Comparison of ENCODE assay signal across 8 cellular contexts in genomic region chr2:111436411-111436810, GRCh38.
DNase-seq lines count a peak whose midpoint lies in the region; ATAC-seq, FAIRE-seq and TF ChIP-seq lines count a peak whose summit lies in the region.
"Not testable (repeated sequence)": the region's sequence is repeated elsewhere in the genome, so short reads cannot be mapped to it uniquely, and the experiment has no call there.

No MANE protein-coding gene starts in this region.

- TF ChIP-seq POLR2A in GM12878 (IDR thresholded peaks at IDR 0.05; ENCODE audit: low read depth, low read length) = not testable (repeated sequence)

- not testable (repeated sequence) for DNase-seq in GM12878 (ENCODE audit: low read depth, low spot score)

- not testable (repeated sequence) for BruUV-seq in GM12878 (replicated peaks; lab: Mats Ljungman, UMichigan)

- not testable (repeated sequence) for TF ChIP-seq CTCF in GM12878 (IDR thresholded peaks at IDR 0.05 in 2 of 3, conservative IDR thresholded peaks at IDR 0.05 in 1 of 3; ENCODE audit: control insufficient read depth in 2 of 3, extremely low read depth in 1 of 3, insufficient read depth in 1 of 3, low read depth in 3 of 3, low read length in 3 of 3)

- TF ChIP-seq RAD21 in GM12878 (IDR thresholded peaks at IDR 0.05; ENCODE audit: insufficient read depth, low read depth, low read length) = not testable (repeated sequence)

- not testable (repeated sequence) for H3K4me3 ChIP-seq in GM12878

- SMC1A ChIA-PET in GM12878 (lab: Charles Lee; ENCODE audit: uncharacterized antibody, unreplicated experiment) = not testable (repeated sequence)

- POLR2A ChIA-PET in GM12878 (lab: Charles Lee) = not testable (repeated sequence)

- H4K20me1 ChIP-seq in GM12878 (ENCODE audit: control insufficient read depth, insufficient read depth) = not testable (repeated sequence)

- TF ChIP-seq EP300 in GM12878 (IDR thresholded peaks at IDR 0.05; ENCODE audit: borderline replicate concordance in 1 of 2, control insufficient read depth in 1 of 2, low read depth in 2 of 2, low read length in 2 of 2) = not testable (repeated sequence)

- not testable (repeated sequence) for FAIRE-seq in GM12878 (lab: Jason Lieb, UNC)

- H3K4me2 ChIP-seq in GM12878 (ENCODE audit: control insufficient read depth, insufficient read depth) = not testable (repeated sequence)

- RAD21 ChIA-PET in GM12878 (lab: Charles Lee; ENCODE audit: unreplicated experiment) = not testable (repeated sequence)

- intact Hi-C loops in GM12878 (cut with micrococcal nuclease; ENCODE audit: unreplicated experiment) = not testable (repeated sequence)

- 7% methylated on average over 2 of the region's 5 CpGs for WGBS in GM12878 (ENCODE audit: insufficient coverage, insufficient replicate concordance, low lambda C conversion rate, missing lambda C conversion rate)

- not testable (repeated sequence) for H3K27me3 ChIP-seq in GM12878 (replicated peaks in 1 of 2; ENCODE audit: control insufficient read depth in 2 of 2, insufficient read depth in 2 of 2, low read length in 1 of 2)

- CTCF ChIA-PET in GM12878 (lab: Yijun Ruan, JAX) = not testable (repeated sequence)

- H3K9ac ChIP-seq in GM12878 (ENCODE audit: control insufficient read depth, insufficient read depth, low read length) = not testable (repeated sequence)

- not testable (repeated sequence) for H3K9me3 ChIP-seq in GM12878 (replicated peaks; ENCODE audit: control insufficient read depth, insufficient read depth, low read length)

- ATAC-seq in GM18861 (IDR thresholded peaks at IDR 0.05; ENCODE audit: unreplicated experiment) (peak; percentile 54), GM19035 (IDR thresholded peaks at IDR 0.05; ENCODE audit: unreplicated experiment) (peak; percentile 49), GM21381 (IDR thresholded peaks at IDR 0.05; ENCODE audit: unreplicated experiment) (peak; percentile 58), HG02623 (IDR thresholded peaks at IDR 0.05; ENCODE audit: unreplicated experiment) (peak; percentile 39), HG02884 (IDR thresholded peaks at IDR 0.05; ENCODE audit: unreplicated experiment) (peak; percentile 43), HG03095 (IDR thresholded peaks at IDR 0.05; ENCODE audit: unreplicated experiment) (peak; percentile 58), HG03432 (IDR thresholded peaks at IDR 0.05; ENCODE audit: unreplicated experiment) (peak; percentile 74), GM12878 (peak; percentile 68)

- in situ Hi-C loops in GM12878 (cut with MboI) = not testable (repeated sequence)

- not testable (repeated sequence) for H3K79me2 ChIP-seq in GM12878 (ENCODE audit: control insufficient read depth, insufficient read depth, low read length)

- not testable (repeated sequence) for H3K36me3 ChIP-seq in GM12878 (ENCODE audit: control insufficient read depth in 2 of 2, insufficient read depth in 2 of 2, low read length in 1 of 2)

- H2AFZ ChIP-seq in GM12878 (ENCODE audit: control insufficient read depth, low read depth, low read length) = not testable (repeated sequence)

- H3K4me1 ChIP-seq in GM12878 (ENCODE audit: control insufficient read depth, insufficient read depth, low read length) = not testable (repeated sequence)

- not testable (repeated sequence) for H3K27ac ChIP-seq in GM12878 (ENCODE audit: control insufficient read depth, insufficient read depth)
